In the genomic region with DNA sequence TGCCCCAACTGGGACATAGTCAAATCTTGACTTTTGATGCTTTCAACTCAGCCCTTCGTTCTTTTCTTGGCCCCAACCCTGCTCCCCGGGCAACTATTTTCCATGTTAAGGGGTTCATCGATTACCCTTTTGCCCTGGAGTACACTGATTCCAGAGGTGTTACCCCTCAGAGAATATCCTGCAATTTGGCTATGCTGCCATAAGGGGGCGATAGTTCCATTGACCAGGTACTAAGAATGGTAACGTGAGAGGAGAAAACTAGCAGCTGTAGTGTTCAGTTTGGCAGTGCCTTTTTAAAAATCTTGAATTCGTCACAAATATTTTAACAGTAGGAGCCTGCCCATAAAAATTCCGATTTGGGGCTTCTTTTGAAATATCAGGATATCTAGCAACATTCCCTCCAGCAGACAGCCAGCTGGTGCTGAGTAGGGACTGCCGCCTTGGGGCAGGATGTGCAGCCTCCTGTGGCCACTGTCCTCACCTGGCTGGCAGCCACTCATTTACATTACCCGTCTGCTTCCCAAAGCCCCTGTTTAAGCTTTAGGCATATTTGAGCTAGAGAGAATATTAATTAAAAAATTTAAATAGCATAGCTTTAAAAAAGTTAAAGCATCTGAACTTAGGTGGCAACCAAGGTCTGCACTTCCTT, we compare ENCODE assay signal across 9 cellular contexts.
DNase-seq lines count a peak whose midpoint lies in the region; FAIRE-seq and TF ChIP-seq lines count a peak whose summit lies in the region.
"Had no signal": no experiment of that assay in that cellular context is flagged by ENCODE, and none has a peak within 500 bp of the region (broad histone marks: within the 10 kb centered on the region; RNA-seq: fewer than 3 reads in every experiment).

No MANE protein-coding gene starts in this region.

- 43% methylated on average over 9 of the region's 9 CpGs; no CpG with 5 or more reads in 1 of the 2 donors for WGBS in transverse colon (ENCODE audit: low coverage in 1 of 2), 2 donors

- intact Hi-C loops in transverse colon (cut with DNase I; ENCODE audit: low total_unique reads), result no loop called here
- intact Hi-C loops in kidney (cut with DNase I), result no loop called here

- DNase-seq in stimulated activated CD4-positive, alpha-beta T cell treated with anti-CD3 and anti-CD28 coated beads, Interleukin-1b, Interleukin-23, amount 100 ng/mL, for 48 hours, result peak; percentile 19
- DNase-seq in stimulated activated CD4-positive, alpha-beta T cell treated with anti-CD3 and anti-CD28 coated beads, Interleukin-12 subunit alpha, Interleukin-12 subunit beta, amount 100 ng/mL, for 4 hours, result no peak
- DNase-seq in NCI-H526 treated with DMSO at 0.1 percent for 48 hours (lab: John Stamatoyannopoulos, UW) (peak; percentile 3), endothelial cell (ENCODE audit: low spot score) (peak; percentile 14), transverse colon (peak; percentile 10), substantia nigra (lab: John Stamatoyannopoulos, UW) (no peak), DMS79 treated with DMSO at 0.1 percent for 48 hours (lab: John Stamatoyannopoulos, UW) (no peak), kidney (no peak)

- H3K36me3 Mint-ChIP-seq in endothelial cell (ENCODE audit: low read depth, unreplicated experiment), result no peaks in the 10 kb centered on the region

- H3K4me3 Mint-ChIP-seq in endothelial cell (ENCODE audit: unreplicated experiment), result no peak overlapping the region

- no peaks in the 10 kb centered on the region for H3K9me3 Mint-ChIP-seq in endothelial cell (ENCODE audit: unreplicated experiment)

- H3K9ac ChIP-seq in kidney (ENCODE audit: low read length in 2 of 2), result no peak overlapping the region

- H3K9me3 ChIP-seq in transverse colon, result no peaks in the 10 kb centered on the region
- peaks cover 0 to 4% of the 10 kb centered on the region in 2 donors for H3K9me3 ChIP-seq in kidney (ENCODE audit: control insufficient read depth in 1 of 2, low read length in 2 of 2)

- no peak for FAIRE-seq in kidney (lab: Jason Lieb, UNC)

- peak; percentile 84 for TF ChIP-seq CTCF in endothelial cell (IDR thresholded peaks at IDR 0.05; ENCODE audit: unreplicated experiment)
- TF ChIP-seq CTCF in transverse colon (IDR thresholded peaks at IDR 0.05), result peak in 4 of 5 experiments; percentile 35 to 42 (median 38)
- no peak for TF ChIP-seq CTCF in kidney (IDR thresholded peaks at IDR 0.05; ENCODE audit: borderline replicate concordance, extremely low read depth, insufficient read depth)

- no peak for TF ChIP-seq POLR2A in transverse colon (IDR thresholded peaks at IDR 0.05)

- in situ Hi-C loops in transverse colon (cut with MboI; ENCODE audit: low pct_ligation_motif_present in 1 of 4, low pct_unique_long_range_greater_than_20kb in 1 of 4, low sequenced_read_pairs in 3 of 4), result no loop called here

- H3K27ac Mint-ChIP-seq in endothelial cell (ENCODE audit: unreplicated experiment), result no peak overlapping the region

- no peaks in the 10 kb centered on the region for H3K36me3 ChIP-seq in transverse colon
- H3K36me3 ChIP-seq in kidney (ENCODE audit: control insufficient read depth in 1 of 2, insufficient read depth in 2 of 2, low read length in 2 of 2), result no peaks in the 10 kb centered on the region
- H3K36me3 ChIP-seq: HAP-1 had no signal

- no peaks in the 10 kb centered on the region for H3K4me1 Mint-ChIP-seq in endothelial cell (ENCODE audit: unreplicated experiment)

- H3K27me3 ChIP-seq in transverse colon, result no peaks in the 10 kb centered on the region

- no peaks in the 10 kb centered on the region for H3K27me3 Mint-ChIP-seq in endothelial cell (ENCODE audit: unreplicated experiment)

- no peak overlapping the region for H3K4me3 ChIP-seq in transverse colon
- no peak overlapping the region for H3K4me3 ChIP-seq in kidney (ENCODE audit: low read length in 2 of 2)
- H3K4me3 ChIP-seq: HAP-1 had no signal

- no peak for TF ChIP-seq EP300 in transverse colon (IDR thresholded peaks at IDR 0.05; ENCODE audit: low read depth)

- H3K27ac ChIP-seq in transverse colon, result no peak overlapping the region
- no peak overlapping the region for H3K27ac ChIP-seq in substantia nigra (ENCODE audit: low read depth, low read length, poor library complexity, severe bottlenecking)
- no peak overlapping the region for H3K27ac ChIP-seq in kidney (ENCODE audit: low read depth in 2 of 2, low read length in 2 of 2)

- H3K4me1 ChIP-seq in transverse colon (no peaks in the 10 kb centered on the region), kidney (ENCODE audit: control insufficient read depth in 1 of 2, insufficient read depth in 1 of 2, low read depth in 1 of 2, low read length in 2 of 2) (no peaks in the 10 kb centered on the region)
- H3K4me1 ChIP-seq: HAP-1 had no signal

Comparison
In these comparisons a context has a peak if more than half of its experiments do, and no peak if none do; other contexts are left out.
1. DNase-seq: peak in stimulated activated CD4-positive, alpha-beta T cell treated with anti-CD3 and anti-CD28 coated beads, Interleukin-1b, Interleukin-23, amount 100 ng/mL, for 48 hours (single experiment), NCI-H526 treated with DMSO at 0.1 percent for 48 hours (single experiment), endothelial cell (single experiment) and transverse colon (single experiment); none in stimulated activated CD4-positive, alpha-beta T cell treated with anti-CD3 and anti-CD28 coated beads, Interleukin-12 subunit alpha, Interleukin-12 subunit beta, amount 100 ng/mL, for 4 hours (single experiment), substantia nigra (0 of 49), DMS79 treated with DMSO at 0.1 percent for 48 hours (single experiment) and kidney (single experiment).